Comparison of ENCODE assay signal across 1 cellular context in the genomic region with DNA sequence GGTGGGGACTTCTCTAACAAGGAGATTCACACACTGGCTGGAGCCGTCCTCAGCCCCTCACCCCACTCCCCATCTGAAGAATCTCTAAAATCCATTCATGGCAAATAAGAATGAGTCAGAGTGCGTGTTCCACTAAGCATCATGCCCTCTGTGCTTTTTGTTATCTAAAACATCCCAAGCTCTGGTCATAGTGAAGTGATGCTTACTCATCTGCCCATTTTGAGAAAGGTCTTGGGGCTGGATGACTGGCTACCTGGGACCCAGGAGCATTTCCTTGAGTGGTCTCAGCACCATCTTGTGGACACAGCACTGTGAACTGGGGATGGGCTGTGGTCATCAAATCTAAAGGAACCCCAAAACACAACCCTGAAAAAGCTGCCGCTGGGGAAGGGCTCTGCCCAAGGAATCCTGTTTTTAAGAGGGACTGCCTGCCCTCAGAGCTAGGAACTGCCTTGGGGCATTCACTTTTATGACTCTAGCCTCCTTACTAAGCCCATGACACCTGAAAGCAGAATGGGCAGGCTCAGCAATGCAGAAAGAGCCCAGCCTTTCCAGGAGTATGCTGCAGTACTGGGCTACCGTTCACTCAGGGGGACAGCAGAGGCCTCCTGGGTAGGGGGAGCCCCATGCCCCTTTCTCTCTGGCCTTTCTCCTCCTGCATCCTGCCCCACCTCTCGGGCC.
TF ChIP-seq lines count a peak whose summit lies in the region.

No MANE protein-coding gene starts in this region.

TF ChIP-seq in SK-N-SH, 30 proteins besides CTCF, POLR2A, EP300 and RAD21 (continued from another document):
- TF ChIP-seq, protein P1, sequence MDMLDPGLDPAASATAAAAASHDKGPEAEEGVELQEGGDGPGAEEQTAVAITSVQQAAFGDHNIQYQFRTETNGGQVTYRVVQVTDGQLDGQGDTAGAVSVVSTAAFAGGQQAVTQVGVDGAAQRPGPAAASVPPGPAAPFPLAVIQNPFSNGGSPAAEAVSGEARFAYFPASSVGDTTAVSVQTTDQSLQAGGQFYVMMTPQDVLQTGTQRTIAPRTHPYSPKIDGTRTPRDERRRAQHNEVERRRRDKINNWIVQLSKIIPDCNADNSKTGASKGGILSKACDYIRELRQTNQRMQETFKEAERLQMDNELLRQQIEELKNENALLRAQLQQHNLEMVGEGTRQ (IDR thresholded peaks at IDR 0.05; ENCODE audit: borderline replicate concordance, low read depth, low read length), result no peak
- TF ChIP-seq FOXM1 (IDR thresholded peaks at IDR 0.05; ENCODE audit: low read depth) (no peak), SMC3 (IDR thresholded peaks at IDR 0.05; ENCODE audit: low read depth, low read length) (no peak), TCF12 (IDR thresholded peaks at IDR 0.05) (peak; percentile 60; the same call in 1 of the 2 replicates), CHD2 (IDR thresholded peaks at IDR 0.05; ENCODE audit: low read length, partially characterized antibody) (no peak), FOSL2 (IDR thresholded peaks at IDR 0.05; ENCODE audit: borderline replicate concordance, low read depth) (peak; percentile 76; the same call in 1 of the 2 replicates), JUND (IDR thresholded peaks at IDR 0.05) (peak; percentile 74)
- TF ChIP-seq, protein P2, sequence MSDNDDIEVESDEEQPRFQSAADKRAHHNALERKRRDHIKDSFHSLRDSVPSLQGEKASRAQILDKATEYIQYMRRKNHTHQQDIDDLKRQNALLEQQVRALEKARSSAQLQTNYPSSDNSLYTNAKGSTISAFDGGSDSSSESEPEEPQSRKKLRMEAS (IDR thresholded peaks at IDR 0.05; ENCODE audit: low read depth), result peak; percentile 37; the same call in 1 of the 2 replicates
